ENCODE assay signal across 1 cellular context in the genomic region with DNA sequence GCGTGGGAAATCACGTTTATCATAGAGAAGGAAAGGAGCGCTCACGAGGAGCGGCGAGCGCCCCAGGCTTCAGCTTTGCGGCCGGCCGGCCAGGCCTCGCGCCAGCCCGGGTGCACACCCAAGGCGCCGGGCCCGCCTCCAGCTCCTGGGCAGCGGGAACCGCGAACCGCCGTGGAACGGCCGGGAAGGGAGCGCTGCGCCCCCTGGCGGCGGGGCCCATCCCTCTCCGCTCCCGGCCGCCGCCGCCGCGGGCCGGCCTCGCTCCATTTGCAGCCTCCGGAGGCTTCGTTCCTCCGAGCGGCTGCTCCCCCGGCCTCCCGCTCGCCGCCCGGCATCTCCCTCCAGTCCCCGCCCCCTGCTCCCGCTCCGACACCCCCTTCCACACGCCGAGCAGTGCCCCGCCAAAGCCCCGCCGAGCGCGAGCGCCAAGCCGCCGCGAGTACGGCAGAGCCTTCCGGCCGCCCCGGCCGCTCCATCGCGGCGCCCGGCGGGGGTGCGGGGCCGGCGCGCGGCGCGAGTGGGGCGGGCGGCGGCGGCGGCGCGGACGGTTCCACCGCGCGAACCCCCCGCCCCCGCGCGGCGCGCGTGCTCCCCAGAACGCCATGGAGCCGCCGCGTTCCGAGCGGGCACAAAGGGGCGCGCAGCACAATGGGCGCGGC.
TF ChIP-seq lines count a peak whose summit lies in the region.

No MANE protein-coding gene starts in this region.

TF ChIP-seq in K562, 482 proteins besides CTCF, POLR2A, EP300 and RAD21 (continued from another document and continues in another):
- TF ChIP-seq, protein P1, sequence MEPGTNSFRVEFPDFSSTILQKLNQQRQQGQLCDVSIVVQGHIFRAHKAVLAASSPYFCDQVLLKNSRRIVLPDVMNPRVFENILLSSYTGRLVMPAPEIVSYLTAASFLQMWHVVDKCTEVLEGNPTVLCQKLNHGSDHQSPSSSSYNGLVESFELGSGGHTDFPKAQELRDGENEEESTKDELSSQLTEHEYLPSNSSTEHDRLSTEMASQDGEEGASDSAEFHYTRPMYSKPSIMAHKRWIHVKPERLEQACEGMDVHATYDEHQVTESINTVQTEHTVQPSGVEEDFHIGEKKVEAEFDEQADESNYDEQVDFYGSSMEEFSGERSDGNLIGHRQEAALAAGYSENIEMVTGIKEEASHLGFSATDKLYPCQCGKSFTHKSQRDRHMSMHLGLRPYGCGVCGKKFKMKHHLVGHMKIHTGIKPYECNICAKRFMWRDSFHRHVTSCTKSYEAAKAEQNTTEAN (CRISPR knock-in tag; IDR thresholded peaks at IDR 0.05) = no peak
- no peak for TF ChIP-seq CCAR2 (IDR thresholded peaks at IDR 0.05; ENCODE audit: low read depth, low read length)
- TF ChIP-seq, protein P2, sequence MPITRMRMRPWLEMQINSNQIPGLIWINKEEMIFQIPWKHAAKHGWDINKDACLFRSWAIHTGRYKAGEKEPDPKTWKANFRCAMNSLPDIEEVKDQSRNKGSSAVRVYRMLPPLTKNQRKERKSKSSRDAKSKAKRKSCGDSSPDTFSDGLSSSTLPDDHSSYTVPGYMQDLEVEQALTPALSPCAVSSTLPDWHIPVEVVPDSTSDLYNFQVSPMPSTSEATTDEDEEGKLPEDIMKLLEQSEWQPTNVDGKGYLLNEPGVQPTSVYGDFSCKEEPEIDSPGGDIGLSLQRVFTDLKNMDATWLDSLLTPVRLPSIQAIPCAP (CRISPR knock-in tag; IDR thresholded peaks at IDR 0.05; ENCODE audit: borderline replicate concordance) = no peak
- TF ChIP-seq, protein P3, sequence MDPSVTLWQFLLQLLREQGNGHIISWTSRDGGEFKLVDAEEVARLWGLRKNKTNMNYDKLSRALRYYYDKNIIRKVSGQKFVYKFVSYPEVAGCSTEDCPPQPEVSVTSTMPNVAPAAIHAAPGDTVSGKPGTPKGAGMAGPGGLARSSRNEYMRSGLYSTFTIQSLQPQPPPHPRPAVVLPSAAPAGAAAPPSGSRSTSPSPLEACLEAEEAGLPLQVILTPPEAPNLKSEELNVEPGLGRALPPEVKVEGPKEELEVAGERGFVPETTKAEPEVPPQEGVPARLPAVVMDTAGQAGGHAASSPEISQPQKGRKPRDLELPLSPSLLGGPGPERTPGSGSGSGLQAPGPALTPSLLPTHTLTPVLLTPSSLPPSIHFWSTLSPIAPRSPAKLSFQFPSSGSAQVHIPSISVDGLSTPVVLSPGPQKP (CRISPR knock-in tag; IDR thresholded peaks at IDR 0.05) = no peak
- no peak for TF ChIP-seq SPI1 (IDR thresholded peaks at IDR 0.05; ENCODE audit: borderline replicate concordance, low read depth, low read length)
- no peak for TF ChIP-seq ZBTB8A (IDR thresholded peaks at IDR 0.05; ENCODE audit: partially characterized antibody)
- TF ChIP-seq ETV1 (tag; conservative IDR thresholded peaks at IDR 0.05; ENCODE audit: low read depth) = no peak
- TF ChIP-seq SRF (CRISPR knock-in tag; IDR thresholded peaks at IDR 0.05) = 0 out of 4 replicates have a peak, but pooled peaks of 1 of the 2 experiments have one; percentile 45
- TF ChIP-seq ELF2 (CRISPR knock-in tag; IDR thresholded peaks at IDR 0.05) = no peak
- 0 out of 2 replicates have a peak, but pooled peaks have one; percentile 24 for TF ChIP-seq CREM (IDR thresholded peaks at IDR 0.05; ENCODE audit: low read depth)
- TF ChIP-seq CBFA2T3 (IDR thresholded peaks at IDR 0.05) = no peak
- TF ChIP-seq TARDBP (IDR thresholded peaks at IDR 0.05) = peak; percentile 95
- no peak for TF ChIP-seq EGR1 (conservative IDR thresholded peaks at IDR 0.05)
- no peak for TF ChIP-seq PHTF2 (CRISPR knock-in tag; IDR thresholded peaks at IDR 0.05)
- TF ChIP-seq BMI1 (IDR thresholded peaks at IDR 0.05; ENCODE audit: low read length) = no peak
- TF ChIP-seq NR2C1 (IDR thresholded peaks at IDR 0.05) = no peak
- no peak for TF ChIP-seq NR2C1 (tag; IDR thresholded peaks at IDR 0.05)
- TF ChIP-seq ZSCAN29 (IDR thresholded peaks at IDR 0.05) = no peak
- TF ChIP-seq ZNF324 (CRISPR knock-in tag; IDR thresholded peaks at IDR 0.05) = no peak
- no peak for TF ChIP-seq CREBBP (IDR thresholded peaks at IDR 0.05; ENCODE audit: low read depth, low read length)
- TF ChIP-seq DPF2 (IDR thresholded peaks at IDR 0.05) = no peak
- TF ChIP-seq ZNF12 (CRISPR knock-in tag; IDR thresholded peaks at IDR 0.05) = no peak
- no peak for TF ChIP-seq ZNF184 (CRISPR knock-in tag; IDR thresholded peaks at IDR 0.05)
- TF ChIP-seq, protein P4, sequence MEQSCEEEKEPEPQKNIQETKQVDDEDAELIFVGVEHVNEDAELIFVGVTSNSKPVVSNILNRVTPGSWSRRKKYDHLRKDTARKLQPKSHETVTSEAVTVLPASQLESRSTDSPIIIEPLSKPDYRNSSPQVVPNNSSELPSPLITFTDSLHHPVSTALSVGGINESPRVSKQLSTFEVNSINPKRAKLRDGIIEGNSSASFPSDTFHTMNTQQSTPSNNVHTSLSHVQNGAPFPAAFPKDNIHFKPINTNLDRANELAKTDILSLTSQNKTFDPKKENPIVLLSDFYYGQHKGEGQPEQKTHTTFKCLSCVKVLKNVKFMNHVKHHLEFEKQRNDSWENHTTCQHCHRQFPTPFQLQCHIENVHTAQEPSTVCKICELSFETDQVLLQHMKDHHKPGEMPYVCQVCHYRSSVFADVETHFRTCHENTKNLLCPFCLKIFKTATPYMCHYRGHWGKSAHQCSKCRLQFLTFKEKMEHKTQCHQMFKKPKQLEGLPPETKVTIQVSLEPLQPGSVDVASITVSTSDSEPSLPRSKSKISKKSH (CRISPR knock-in tag; IDR thresholded peaks at IDR 0.05) = no peak
- no peak; the same call in 1 of the 2 replicates for TF ChIP-seq POLR2AphosphoS5 (IDR thresholded peaks at IDR 0.05; ENCODE audit: control insufficient read depth, insufficient read depth, low read depth, low read length)
- TF ChIP-seq HEY1 (CRISPR knock-in tag; IDR thresholded peaks at IDR 0.05; ENCODE audit: borderline replicate concordance) = no peak
- no peak for TF ChIP-seq ZNF830 (CRISPR knock-in tag; IDR thresholded peaks at IDR 0.05)
- TF ChIP-seq ZBED1 (IDR thresholded peaks at IDR 0.05) = no peak
- no peak for TF ChIP-seq POLR3A (IDR thresholded peaks at IDR 0.05; ENCODE audit: borderline replicate concordance, extremely low read depth, insufficient read depth, insufficient read length)
- TF ChIP-seq, protein P5, sequence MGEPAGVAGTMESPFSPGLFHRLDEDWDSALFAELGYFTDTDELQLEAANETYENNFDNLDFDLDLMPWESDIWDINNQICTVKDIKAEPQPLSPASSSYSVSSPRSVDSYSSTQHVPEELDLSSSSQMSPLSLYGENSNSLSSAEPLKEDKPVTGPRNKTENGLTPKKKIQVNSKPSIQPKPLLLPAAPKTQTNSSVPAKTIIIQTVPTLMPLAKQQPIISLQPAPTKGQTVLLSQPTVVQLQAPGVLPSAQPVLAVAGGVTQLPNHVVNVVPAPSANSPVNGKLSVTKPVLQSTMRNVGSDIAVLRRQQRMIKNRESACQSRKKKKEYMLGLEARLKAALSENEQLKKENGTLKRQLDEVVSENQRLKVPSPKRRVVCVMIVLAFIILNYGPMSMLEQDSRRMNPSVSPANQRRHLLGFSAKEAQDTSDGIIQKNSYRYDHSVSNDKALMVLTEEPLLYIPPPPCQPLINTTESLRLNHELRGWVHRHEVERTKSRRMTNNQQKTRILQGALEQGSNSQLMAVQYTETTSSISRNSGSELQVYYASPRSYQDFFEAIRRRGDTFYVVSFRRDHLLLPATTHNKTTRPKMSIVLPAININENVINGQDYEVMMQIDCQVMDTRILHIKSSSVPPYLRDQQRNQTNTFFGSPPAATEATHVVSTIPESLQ (CRISPR knock-in tag; IDR thresholded peaks at IDR 0.05) = no peak
- TF ChIP-seq, protein P6, sequence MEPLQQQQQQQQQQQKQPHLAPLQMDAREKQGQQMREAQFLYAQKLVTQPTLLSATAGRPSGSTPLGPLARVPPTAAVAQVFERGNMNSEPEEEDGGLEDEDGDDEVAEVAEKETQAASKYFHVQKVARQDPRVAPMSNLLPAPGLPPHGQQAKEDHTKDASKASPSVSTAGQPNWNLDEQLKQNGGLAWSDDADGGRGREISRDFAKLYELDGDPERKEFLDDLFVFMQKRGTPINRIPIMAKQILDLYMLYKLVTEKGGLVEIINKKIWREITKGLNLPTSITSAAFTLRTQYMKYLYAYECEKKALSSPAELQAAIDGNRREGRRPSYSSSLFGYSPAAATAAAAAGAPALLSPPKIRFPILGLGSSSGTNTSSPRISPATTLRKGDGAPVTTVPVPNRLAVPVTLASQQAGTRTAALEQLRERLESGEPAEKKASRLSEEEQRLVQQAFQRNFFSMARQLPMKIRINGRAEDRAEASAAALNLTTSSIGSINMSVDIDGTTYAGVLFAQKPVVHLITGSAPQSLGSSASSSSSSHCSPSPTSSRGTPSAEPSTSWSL (CRISPR knock-in tag; IDR thresholded peaks at IDR 0.05; ENCODE audit: borderline replicate concordance) = no peak
- TF ChIP-seq ZNF644 (tag; IDR thresholded peaks at IDR 0.05; ENCODE audit: low read depth) = no peak
- no peak for TF ChIP-seq GABPA (tag; conservative IDR thresholded peaks at IDR 0.05; ENCODE audit: low read depth)
- no peak for TF ChIP-seq POLR2H (tag; IDR thresholded peaks at IDR 0.05; ENCODE audit: low read depth)
- no peak for TF ChIP-seq RBM34 (IDR thresholded peaks at IDR 0.05; ENCODE audit: borderline replicate concordance, insufficient read depth, low read length)
- peak; percentile 51; the same call in 1 of the 2 replicates for TF ChIP-seq ZBTB7A (IDR thresholded peaks at IDR 0.05; ENCODE audit: borderline replicate concordance, control insufficient read depth, low read depth, low read length)
- TF ChIP-seq NR2F6 (CRISPR knock-in tag; IDR thresholded peaks at IDR 0.05) = no peak
- no peak for TF ChIP-seq CHD4 (IDR thresholded peaks at IDR 0.05; ENCODE audit: insufficient read depth, insufficient replicate concordance, low read depth, low read length, poor library complexity, severe bottlenecking)
- no peak for TF ChIP-seq ETV5 (CRISPR knock-in tag; IDR thresholded peaks at IDR 0.05; ENCODE audit: low read depth)
- TF ChIP-seq ZSCAN32 (CRISPR knock-in tag; IDR thresholded peaks at IDR 0.05) = no peak
- no peak for TF ChIP-seq FOXK2 (conservative IDR thresholded peaks at IDR 0.05 in 1 of 2, IDR thresholded peaks at IDR 0.05 in 1 of 2; ENCODE audit: low read depth in 2 of 2)
- TF ChIP-seq HMGN3 (IDR thresholded peaks at IDR 0.05; ENCODE audit: borderline replicate concordance, extremely low read depth, insufficient read length, low read depth, low read length) = peak; percentile 77
- TF ChIP-seq, protein P7, sequence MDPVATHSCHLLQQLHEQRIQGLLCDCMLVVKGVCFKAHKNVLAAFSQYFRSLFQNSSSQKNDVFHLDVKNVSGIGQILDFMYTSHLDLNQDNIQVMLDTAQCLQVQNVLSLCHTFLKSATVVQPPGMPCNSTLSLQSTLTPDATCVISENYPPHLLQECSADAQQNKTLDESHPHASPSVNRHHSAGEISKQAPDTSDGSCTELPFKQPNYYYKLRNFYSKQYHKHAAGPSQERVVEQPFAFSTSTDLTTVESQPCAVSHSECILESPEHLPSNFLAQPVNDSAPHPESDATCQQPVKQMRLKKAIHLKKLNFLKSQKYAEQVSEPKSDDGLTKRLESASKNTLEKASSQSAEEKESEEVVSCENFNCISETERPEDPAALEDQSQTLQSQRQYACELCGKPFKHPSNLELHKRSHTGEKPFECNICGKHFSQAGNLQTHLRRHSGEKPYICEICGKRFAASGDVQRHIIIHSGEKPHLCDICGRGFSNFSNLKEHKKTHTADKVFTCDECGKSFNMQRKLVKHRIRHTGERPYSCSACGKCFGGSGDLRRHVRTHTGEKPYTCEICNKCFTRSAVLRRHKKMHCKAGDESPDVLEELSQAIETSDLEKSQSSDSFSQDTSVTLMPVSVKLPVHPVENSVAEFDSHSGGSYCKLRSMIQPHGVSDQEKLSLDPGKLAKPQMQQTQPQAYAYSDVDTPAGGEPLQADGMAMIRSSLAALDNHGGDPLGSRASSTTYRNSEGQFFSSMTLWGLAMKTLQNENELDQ (CRISPR knock-in tag; IDR thresholded peaks at IDR 0.05; ENCODE audit: borderline replicate concordance) = no peak
- TF ChIP-seq CBX1 (IDR thresholded peaks at IDR 0.05; ENCODE audit: low read depth) = 0 out of 2 replicates have a peak, but pooled peaks have one; percentile 37
- TF ChIP-seq, protein P8, sequence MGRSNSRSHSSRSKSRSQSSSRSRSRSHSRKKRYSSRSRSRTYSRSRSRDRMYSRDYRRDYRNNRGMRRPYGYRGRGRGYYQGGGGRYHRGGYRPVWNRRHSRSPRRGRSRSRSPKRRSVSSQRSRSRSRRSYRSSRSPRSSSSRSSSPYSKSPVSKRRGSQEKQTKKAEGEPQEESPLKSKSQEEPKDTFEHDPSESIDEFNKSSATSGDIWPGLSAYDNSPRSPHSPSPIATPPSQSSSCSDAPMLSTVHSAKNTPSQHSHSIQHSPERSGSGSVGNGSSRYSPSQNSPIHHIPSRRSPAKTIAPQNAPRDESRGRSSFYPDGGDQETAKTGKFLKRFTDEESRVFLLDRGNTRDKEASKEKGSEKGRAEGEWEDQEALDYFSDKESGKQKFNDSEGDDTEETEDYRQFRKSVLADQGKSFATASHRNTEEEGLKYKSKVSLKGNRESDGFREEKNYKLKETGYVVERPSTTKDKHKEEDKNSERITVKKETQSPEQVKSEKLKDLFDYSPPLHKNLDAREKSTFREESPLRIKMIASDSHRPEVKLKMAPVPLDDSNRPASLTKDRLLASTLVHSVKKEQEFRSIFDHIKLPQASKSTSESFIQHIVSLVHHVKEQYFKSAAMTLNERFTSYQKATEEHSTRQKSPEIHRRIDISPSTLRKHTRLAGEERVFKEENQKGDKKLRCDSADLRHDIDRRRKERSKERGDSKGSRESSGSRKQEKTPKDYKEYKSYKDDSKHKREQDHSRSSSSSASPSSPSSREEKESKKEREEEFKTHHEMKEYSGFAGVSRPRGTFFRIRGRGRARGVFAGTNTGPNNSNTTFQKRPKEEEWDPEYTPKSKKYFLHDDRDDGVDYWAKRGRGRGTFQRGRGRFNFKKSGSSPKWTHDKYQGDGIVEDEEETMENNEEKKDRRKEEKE (IDR thresholded peaks at IDR 0.05; ENCODE audit: borderline replicate concordance in 1 of 2, control insufficient read depth in 1 of 2, low read depth in 2 of 2, low read length in 1 of 2) = 0 out of 4 replicates have a peak, but pooled peaks of 1 of the 2 experiments have one; percentile 61
- TF ChIP-seq, protein P9, sequence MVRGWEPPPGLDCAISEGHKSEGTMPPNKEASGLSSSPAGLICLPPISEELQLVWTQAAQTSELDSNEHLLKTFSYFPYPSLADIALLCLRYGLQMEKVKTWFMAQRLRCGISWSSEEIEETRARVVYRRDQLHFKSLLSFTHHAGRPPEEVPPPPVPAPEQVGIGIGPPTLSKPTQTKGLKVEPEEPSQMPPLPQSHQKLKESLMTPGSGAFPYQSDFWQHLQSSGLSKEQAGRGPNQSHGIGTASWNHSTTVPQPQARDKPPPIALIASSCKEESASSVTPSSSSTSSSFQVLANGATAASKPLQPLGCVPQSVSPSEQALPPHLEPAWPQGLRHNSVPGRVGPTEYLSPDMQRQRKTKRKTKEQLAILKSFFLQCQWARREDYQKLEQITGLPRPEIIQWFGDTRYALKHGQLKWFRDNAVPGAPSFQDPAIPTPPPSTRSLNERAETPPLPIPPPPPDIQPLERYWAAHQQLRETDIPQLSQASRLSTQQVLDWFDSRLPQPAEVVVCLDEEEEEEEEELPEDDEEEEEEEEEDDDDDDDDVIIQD (CRISPR knock-in tag; IDR thresholded peaks at IDR 0.05) = no peak
- TF ChIP-seq XRCC3 (IDR thresholded peaks at IDR 0.05) = no peak
- TF ChIP-seq BRCA1 (IDR thresholded peaks at IDR 0.05) = no peak
- no peak for TF ChIP-seq BRCA1 (CRISPR knock-in tag; IDR thresholded peaks at IDR 0.05)
- TF ChIP-seq MXI1 (IDR thresholded peaks at IDR 0.05; ENCODE audit: low read depth, low read length) = no peak
- TF ChIP-seq MYBL2 (IDR thresholded peaks at IDR 0.05; ENCODE audit: low read depth) = no peak
- no peak for TF ChIP-seq MYBL2 (CRISPR knock-in tag; IDR thresholded peaks at IDR 0.05; ENCODE audit: borderline replicate concordance)
- TF ChIP-seq ZNF436 (CRISPR knock-in tag; IDR thresholded peaks at IDR 0.05) = no peak
- no peak for TF ChIP-seq ZNF76 (CRISPR knock-in tag; IDR thresholded peaks at IDR 0.05; ENCODE audit: borderline replicate concordance)
